8 cellular contexts compared by ENCODE assay signal in genomic region chr14:105092912-105093425, GRCh38. TPM values are rescaled to one million over a fixed set of nuclear protein-coding genes. Genes with fewer than 3 reads are reported as not detected.
A peak's percentile ranks its signal among the peaks of the same experiment; 100 is the strongest.
DNase-seq lines count a peak whose midpoint lies in the region; ATAC-seq, FAIRE-seq and TF ChIP-seq lines count a peak whose summit lies in the region.

No MANE protein-coding gene starts in this region.

- no peak for DNase-seq in AG04449 (ENCODE audit: low read depth, low spot score)
- peak; percentile 68 for DNase-seq in GM19238 (ENCODE audit: insufficient read length, low spot score)
- peak; percentile 44 for DNase-seq in NCI-H2227 treated with DMSO at 0.1 percent for 48 hours (lab: John Stamatoyannopoulos, UW)
- DNase-seq in activated effector memory CD4-positive, alpha-beta T cell treated with Interleukin-2 at 50 U/mL for 16 hours = peak; percentile 61
- DNase-seq in foreskin fibroblast = peak; percentile 64 to 85
- peak; percentile 54 to 85 (median 73) for DNase-seq in pancreas
- DNase-seq in aorta = peak; percentile 81 to 92

- peaks cover 19 to 30% (median 27%) of the 10 kb centered on the region in 3 donors for H3K4me1 ChIP-seq in pancreas
- no peaks in the 10 kb centered on the region for H3K4me1 ChIP-seq in aorta (ENCODE audit: control insufficient read depth in 1 of 2, insufficient read depth in 2 of 2, low read length in 2 of 2)

- FAIRE-seq in pancreas (lab: Jason Lieb, UNC) = no peak

- intact Hi-C loops in pancreas (cut with DNase I) (loop anchor here in 2 of 3 donors (5.0 to 10.0 kb wide), 2 partner anchors 72 to 94 kb away; partner anchors contain the start of gene JAG2 (in 1 of the 2)), aorta (cut with DNase I) (loop anchor here (5.0 to 10.0 kb wide), 5 partner anchors 89 to 392 kb away; partner anchors contain the start of genes CRIP1 (in 1 of the 2) and NUDT14 (in 1 of the 2))

- TF ChIP-seq CTCF in AG04449 (IDR thresholded peaks at IDR 0.05; ENCODE audit: insufficient read depth, low read length, missing control alignments) = no peak
- TF ChIP-seq CTCF in foreskin fibroblast (IDR thresholded peaks at IDR 0.05; ENCODE audit: low read depth, low read length) = no peak
- no peak for TF ChIP-seq CTCF in pancreas (IDR thresholded peaks at IDR 0.05)

- H3K36me3 ChIP-seq in pancreas (no peaks in the 10 kb centered on the region), aorta (ENCODE audit: control insufficient read depth in 1 of 2, insufficient read depth in 2 of 2, low read length in 1 of 2) (no peaks in the 10 kb centered on the region)

- WGBS in pancreas, 2 donors = 2 to 4% methylated on average over 22 to 46 of the region's 46 CpGs
- WGBS in aorta, 2 donors = 1% methylated on average over 29 to 46 of the region's 46 CpGs

- ATAC-seq in pancreas (peak; percentile 19 to 53 (median 24)), aorta (ENCODE audit: low FRiP score) (peak; percentile 36), GM21825 (IDR thresholded peaks at IDR 0.05; ENCODE audit: unreplicated experiment) (no peak)

- POLR2A ChIA-PET in AG04449 (lab: Yijun Ruan, JAX) = no interaction called here

- no peaks in the 10 kb centered on the region for H3K27me3 ChIP-seq in pancreas
- H3K27me3 ChIP-seq in aorta (ENCODE audit: control insufficient read depth in 1 of 2, insufficient read depth in 2 of 2, low read length in 1 of 2) = no peaks in the 10 kb centered on the region

- H3K27ac ChIP-seq in pancreas (peak overlapping the region; percentile 89 to 92 (median 91)), aorta (ENCODE audit: low read depth in 1 of 2, low read length in 2 of 2) (peak overlapping the region; percentile 83 to 94)

- H3K9me3 ChIP-seq in pancreas = no peaks in the 10 kb centered on the region
- no peaks in the 10 kb centered on the region for H3K9me3 ChIP-seq in aorta (ENCODE audit: control insufficient read depth, low read length)

- peak overlapping the region; percentile 76 for H3K4me3 ChIP-seq in AG04449 (ENCODE audit: low read depth, low read length)
- peak overlapping the region; percentile 73 to 88 for H3K4me3 ChIP-seq in foreskin fibroblast (ENCODE audit: low read depth in 1 of 2, low read length in 2 of 2)
- H3K4me3 ChIP-seq in pancreas = peak overlapping the region; percentile 18 to 74 (median 50)
- peak overlapping the region; percentile 66 for H3K4me3 ChIP-seq in aorta (ENCODE audit: low read length in 2 of 2)

- CTCF ChIA-PET in AG04449 (lab: Yijun Ruan, JAX) = interaction anchor here (1.2 to 3.1 kb wide), 2 partner anchors 11 to 324 kb away, joined by 3 to 23 read pairs; no protein-coding TSS in a partner anchor

RNA-seq across cellular contexts. Expression of gene GPR132, which starts 27.7 kb away (rescaled TPM):
- 1 to 10 TPM in 2 of 6 donors, under 1 TPM in 4; 0.14 to 2.3 (median 0.76) TPM for total RNA-seq in pancreas
- under 1 TPM; 0.38 to 0.46 TPM for polyA plus RNA-seq in pancreas
- total RNA-seq in aorta = 1 to 10 TPM; 2.9 to 5.0 TPM
- 1 to 10 TPM in 1 of 2 donors, not detected in 1; 1.0 TPM for polyA plus RNA-seq in aorta
